In the genomic region with DNA sequence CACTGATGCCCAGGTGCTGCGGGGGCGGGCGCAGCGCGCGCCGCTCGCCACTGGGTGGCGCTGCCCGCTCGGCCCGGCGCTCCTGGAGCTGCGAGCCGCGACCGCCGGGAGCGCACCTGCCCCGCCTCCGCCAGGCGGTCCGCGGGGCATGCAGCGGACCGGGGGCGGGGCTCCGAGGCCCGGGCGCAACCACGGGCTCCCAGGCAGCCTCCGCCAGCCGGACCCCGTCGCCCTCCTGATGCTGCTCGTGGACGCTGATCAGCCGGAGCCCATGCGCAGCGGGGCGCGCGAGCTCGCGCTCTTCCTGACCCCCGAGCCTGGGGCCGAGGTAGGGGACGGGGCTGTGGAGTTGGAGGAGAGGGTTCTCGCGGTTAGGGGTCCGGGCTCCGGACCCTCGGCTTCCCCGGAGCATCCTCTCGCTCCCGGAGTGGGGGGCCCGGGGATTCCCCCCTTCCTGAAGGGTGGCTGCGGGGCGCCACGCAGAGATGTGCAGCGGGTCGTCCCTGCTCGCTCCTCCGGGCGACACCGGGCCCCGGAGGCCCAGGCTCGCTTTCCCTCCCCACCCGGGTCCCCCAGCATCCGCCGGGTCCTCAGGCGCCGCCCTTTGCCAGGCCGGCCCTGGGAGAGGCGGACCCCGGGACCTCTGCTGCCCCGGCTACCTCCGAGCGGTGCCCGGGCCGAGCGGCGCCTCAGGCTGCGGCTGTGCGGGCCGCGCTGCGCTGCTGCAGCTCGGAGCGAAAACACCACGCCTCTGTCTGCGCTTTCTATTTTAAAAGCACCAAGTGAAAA, we compare ENCODE assay signal across 8 cellular contexts. TPM values are rescaled to one million over a fixed set of nuclear protein-coding genes. Genes with fewer than 3 reads are reported as not detected.
A peak's percentile ranks its signal among the peaks of the same experiment; 100 is the strongest.
DNase-seq lines count a peak whose midpoint lies in the region; ATAC-seq and TF ChIP-seq lines count a peak whose summit lies in the region.

A gene with protein sequence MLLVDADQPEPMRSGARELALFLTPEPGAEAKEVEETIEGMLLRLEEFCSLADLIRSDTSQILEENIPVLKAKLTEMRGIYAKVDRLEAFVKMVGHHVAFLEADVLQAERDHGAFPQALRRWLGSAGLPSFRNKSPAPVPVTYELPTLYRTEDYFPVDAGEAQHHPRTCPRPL (plus strand): TSS at position 216 of the 789 bp plus-strand sequence. CDS start 23 bp downstream, at position 239.

- peak; percentile 68 for ATAC-seq in HG03159 (IDR thresholded peaks at IDR 0.05; ENCODE audit: unreplicated experiment)

- H3K27ac Mint-ChIP-seq in endodermal cell = no peak within 1 kb of the TSS

- peaks cover 9% of the 10 kb centered on the region for H3K4me1 Mint-ChIP-seq in endodermal cell

- no peak within 1 kb of the TSS for H3K27ac ChIP-seq in endodermal cell (ENCODE audit: low read depth, low read length)

- peak within 1 kb of the TSS; percentile 66 for H3K9ac ChIP-seq in endodermal cell (ENCODE audit: extremely low read depth, low read length, poor library complexity, severe bottlenecking)

- peak within 1 kb of the TSS; percentile 70 for H3K4me3 ChIP-seq in BJ (ENCODE audit: low read depth, low read length)
- H3K4me3 ChIP-seq in endodermal cell (ENCODE audit: low read length) = peak within 1 kb of the TSS; percentile 86
- H3K4me3 ChIP-seq in mononuclear cell (ENCODE audit: low read length) = peak within 1 kb of the TSS; percentile 75

- H3K27me3 Mint-ChIP-seq in endodermal cell (ENCODE audit: insufficient read depth) = peaks cover 7% of the 10 kb centered on the region

- no peaks in the 10 kb centered on the region for H3K9me3 Mint-ChIP-seq in endodermal cell

- H3K9me3 ChIP-seq in endodermal cell (ENCODE audit: control insufficient read depth, low read length) (no peaks in the 10 kb centered on the region), mononuclear cell (ENCODE audit: low read depth, low read length) (no peaks in the 10 kb centered on the region)

- CTCF ChIA-PET in BJ (lab: Yijun Ruan, JAX) = interaction anchor here (0.7 to 8.9 kb wide), 61 partner anchors 8 to 572 kb away, joined by 3 to 152 read pairs (median 4); a partner anchor contains a TSS

- H3K4me3 Mint-ChIP-seq in endodermal cell = peak within 1 kb of the TSS; percentile 55

- TF ChIP-seq CTCF in BJ (IDR thresholded peaks at IDR 0.05; ENCODE audit: insufficient read depth, low read depth, low read length) (peak; percentile 52), endodermal cell (conservative IDR thresholded peaks at IDR 0.05) (peak; percentile 88)

- H3K36me3 Mint-ChIP-seq in endodermal cell (ENCODE audit: low read depth) = no peaks in the 10 kb centered on the region

- in situ Hi-C loops in GM18951 (cut with MboI; ENCODE audit: low sequenced_read_pairs, unreplicated experiment) = loop anchor here (25.0 kb wide), 1 partner anchor 517 kb away; no protein-coding TSS in a partner anchor

- WGBS in endodermal cell (ENCODE audit: insufficient coverage in 1 of 2, insufficient read length in 1 of 2), 2 experiments = 1% methylated on average over 30 to 92 of the region's 92 CpGs

- DNase-seq in BJ (ENCODE audit: low read depth) (peak; percentile 29), NCI-H774 (lab: John Stamatoyannopoulos, UW) (peak; percentile 74), endodermal cell (peak; percentile 95)
- peak; percentile 61 to 69 for DNase-seq in activated CD8-positive, alpha-beta memory T cell treated with anti-CD3 and anti-CD28 coated beads for 4 hours (ENCODE audit: low read depth in 2 of 2)
- peak; percentile 72 to 80 for DNase-seq in stimulated activated CD8-positive, alpha-beta memory T cell treated with anti-CD3 and anti-CD28 coated beads, Interleukin-2, amount 100 ng/mL, for 48 hours (ENCODE audit: low read depth in 2 of 2)

- peak; percentile 80 for TF ChIP-seq POLR2A in GM18951 (IDR thresholded peaks at IDR 0.05; ENCODE audit: extremely low read depth, insufficient read depth, insufficient read length)

- H3K36me3 ChIP-seq in BJ (ENCODE audit: control insufficient read depth, insufficient read depth, low read length) (no peaks in the 10 kb centered on the region), endodermal cell (ENCODE audit: control insufficient read depth, insufficient read depth, low read length) (no peaks in the 10 kb centered on the region)

- H3K4me1 ChIP-seq in endodermal cell (ENCODE audit: control insufficient read depth, insufficient read depth, low read length) = no peaks in the 10 kb centered on the region
- H3K4me1 ChIP-seq in mononuclear cell (ENCODE audit: insufficient read depth, low read length) = peaks cover 34% of the 10 kb centered on the region

- POLR2A ChIA-PET in BJ (lab: Charles Lee) = interaction anchor here (0.9 to 1.0 kb wide), 2 partner anchors 134 to 163 kb away, joined by 3 to 7 read pairs; no protein-coding TSS in a partner anchor

- H3K27me3 ChIP-seq in BJ (ENCODE audit: control insufficient read depth, insufficient read depth, low read length) = no peaks in the 10 kb centered on the region
- H3K27me3 ChIP-seq in endodermal cell (ENCODE audit: control insufficient read depth, insufficient read depth, low read length, poor library complexity, severe bottlenecking) = no peaks in the 10 kb centered on the region
- no peaks in the 10 kb centered on the region for H3K27me3 ChIP-seq in mononuclear cell (ENCODE audit: insufficient read depth, low read length)

RNA-seq across cellular contexts. Expression of the gene that starts here (rescaled TPM):
- polyA plus RNA-seq in BJ (2011; rRNA removed) = 22.6 and 31.6 TPM in 2 replicates
- polyA minus RNA-seq in BJ (2011; rRNA and poly(A)+ RNA removed) = 6.5 and 6.6 TPM in 2 replicates
- total RNA-seq in endodermal cell (10 to 100 TPM in 1 of 2 donors, 1 to 10 TPM in 1; 9.5 to 25.2 TPM), mononuclear cell (13.7 TPM)
- polyA plus RNA-seq in endodermal cell (2013, experiment 1 of 2) = 10.0 TPM
- 10.5 TPM for polyA plus RNA-seq in endodermal cell (2013, experiment 2 of 2)

Comparison
In these comparisons a context has a peak if more than half of its experiments do, and no peak if none do; other contexts are left out.
1. DNase-seq: peak in every context shown above with its lines; median percentile 95 in endodermal cell; 76 in stimulated activated CD8-positive, alpha-beta memory T cell treated with anti-CD3 and anti-CD28 coated beads, Interleukin-2, amount 100 ng/mL, for 48 hours; 74 in NCI-H774; 65 in activated CD8-positive, alpha-beta memory T cell treated with anti-CD3 and anti-CD28 coated beads for 4 hours; 29 in BJ.